ENCODE assay signal across 1 cellular context in the genomic region with DNA sequence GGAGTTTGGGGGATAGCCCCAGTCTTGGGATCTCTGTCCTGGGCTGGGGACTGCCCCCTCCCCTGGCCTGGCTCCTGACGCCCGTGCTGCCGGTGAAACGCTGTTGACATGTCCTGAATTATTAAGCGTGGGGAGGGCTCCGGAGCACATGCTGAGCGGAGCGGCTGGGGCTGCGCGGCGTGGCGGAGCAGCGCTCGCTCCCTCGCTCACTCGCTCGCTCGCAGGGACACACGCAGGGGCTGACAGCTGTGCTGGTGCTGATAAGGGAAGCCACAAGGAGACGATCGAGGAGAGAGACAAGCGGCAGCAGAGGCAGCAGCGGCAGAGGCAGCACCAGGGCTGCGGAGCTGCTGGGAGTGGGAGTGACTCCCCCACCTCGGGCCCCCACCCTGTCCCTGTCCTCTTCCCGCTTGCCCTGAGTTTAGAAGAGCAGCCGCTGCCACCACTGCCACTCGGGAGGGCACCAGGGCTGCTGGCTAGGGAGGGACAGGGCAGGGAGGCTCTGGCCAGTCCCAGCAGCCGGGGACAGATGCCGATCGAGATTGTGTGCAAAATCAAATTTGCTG.
TF ChIP-seq lines count a peak whose summit lies in the region.

A gene with protein sequence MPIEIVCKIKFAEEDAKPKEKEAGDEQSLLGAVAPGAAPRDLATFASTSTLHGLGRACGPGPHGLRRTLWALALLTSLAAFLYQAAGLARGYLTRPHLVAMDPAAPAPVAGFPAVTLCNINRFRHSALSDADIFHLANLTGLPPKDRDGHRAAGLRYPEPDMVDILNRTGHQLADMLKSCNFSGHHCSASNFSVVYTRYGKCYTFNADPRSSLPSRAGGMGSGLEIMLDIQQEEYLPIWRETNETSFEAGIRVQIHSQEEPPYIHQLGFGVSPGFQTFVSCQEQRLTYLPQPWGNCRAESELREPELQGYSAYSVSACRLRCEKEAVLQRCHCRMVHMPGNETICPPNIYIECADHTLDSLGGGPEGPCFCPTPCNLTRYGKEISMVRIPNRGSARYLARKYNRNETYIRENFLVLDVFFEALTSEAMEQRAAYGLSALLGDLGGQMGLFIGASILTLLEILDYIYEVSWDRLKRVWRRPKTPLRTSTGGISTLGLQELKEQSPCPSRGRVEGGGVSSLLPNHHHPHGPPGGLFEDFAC (plus strand): TSS at position 287 of the 566 bp plus-strand sequence. CDS start 243 bp downstream, at position 530.

TF ChIP-seq in HEK293T, 16 proteins besides CTCF, POLR2A, EP300 and RAD21 (continued from another document):
- TF ChIP-seq, protein P1, sequence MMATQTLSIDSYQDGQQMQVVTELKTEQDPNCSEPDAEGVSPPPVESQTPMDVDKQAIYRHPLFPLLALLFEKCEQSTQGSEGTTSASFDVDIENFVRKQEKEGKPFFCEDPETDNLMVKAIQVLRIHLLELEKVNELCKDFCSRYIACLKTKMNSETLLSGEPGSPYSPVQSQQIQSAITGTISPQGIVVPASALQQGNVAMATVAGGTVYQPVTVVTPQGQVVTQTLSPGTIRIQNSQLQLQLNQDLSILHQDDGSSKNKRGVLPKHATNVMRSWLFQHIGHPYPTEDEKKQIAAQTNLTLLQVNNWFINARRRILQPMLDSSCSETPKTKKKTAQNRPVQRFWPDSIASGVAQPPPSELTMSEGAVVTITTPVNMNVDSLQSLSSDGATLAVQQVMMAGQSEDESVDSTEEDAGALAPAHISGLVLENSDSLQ (IDR thresholded peaks at IDR 0.05), result 0 out of 2 replicates have a peak, but pooled peaks have one; percentile 21
- no peak for TF ChIP-seq ELF4 (IDR thresholded peaks at IDR 0.05)
